In genomic region chr19:42074513-42075363, GRCh38 we compare ENCODE assay signal across 7 cellular contexts. TPM values are rescaled to one million over a fixed set of nuclear protein-coding genes. Genes with fewer than 3 reads are reported as not detected.
A peak's percentile ranks its signal among the peaks of the same experiment; 100 is the strongest.
DNase-seq lines count a peak whose midpoint lies in the region; FAIRE-seq and TF ChIP-seq lines count a peak whose summit lies in the region.

No MANE protein-coding gene starts in this region.

- peak overlapping the region; percentile 85 to 95 for H3K27ac ChIP-seq in coronary artery
- peak overlapping the region; percentile 100 for H3K27ac ChIP-seq in muscle layer of duodenum (ENCODE audit: low read length)

- no peak for FAIRE-seq in GM12892 (lab: Jason Lieb, UNC)

- H3K4me1 ChIP-seq in muscle layer of duodenum (ENCODE audit: control insufficient read depth in 1 of 2, insufficient read depth in 2 of 2, low read length in 2 of 2) = peaks cover 14 to 30% of the 10 kb centered on the region in 2 donors

- peaks cover 13 to 15% of the 10 kb centered on the region in 2 donors for H3K36me3 ChIP-seq in muscle layer of duodenum (ENCODE audit: control insufficient read depth in 1 of 2, insufficient read depth in 2 of 2, low read length in 2 of 2)

- H3K9me3 ChIP-seq in muscle layer of duodenum (ENCODE audit: control insufficient read depth in 1 of 2, low read length in 2 of 2) = no peaks in the 10 kb centered on the region

- H3K4me3 ChIP-seq in coronary artery = peak overlapping the region; percentile 82
- peak overlapping the region; percentile 83 to 99 for H3K4me3 ChIP-seq in muscle layer of duodenum (ENCODE audit: low read depth in 1 of 2, low read length in 2 of 2)

- TF ChIP-seq CTCF in coronary artery (IDR thresholded peaks at IDR 0.05) = no peak

- peak; percentile 48 for DNase-seq in GM12892 (ENCODE audit: insufficient read length)
- peak; percentile 25 for DNase-seq in RPMI7951 (ENCODE audit: low read depth)
- no peak for DNase-seq in coronary artery (ENCODE audit: low spot score)
- DNase-seq in NCI-H345 treated with DMSO at 0.1 percent for 48 hours (lab: John Stamatoyannopoulos, UW; ENCODE audit: unreplicated experiment) = no peak
- DNase-seq in DMS79 (lab: John Stamatoyannopoulos, UW) = no peak
- DNase-seq in NCI-H82 treated with DMSO at 0.1 percent for 48 hours (lab: John Stamatoyannopoulos, UW; ENCODE audit: unreplicated experiment) = no peak

- no peaks in the 10 kb centered on the region for H3K27me3 ChIP-seq in muscle layer of duodenum (ENCODE audit: low read depth, low read length)

- no peak for TF ChIP-seq POLR2A in GM12892 (IDR thresholded peaks at IDR 0.05; ENCODE audit: low read depth, low read length)

RNA-seq across cellular contexts. Expression of gene ZNF574, which starts 1.2 kb away (rescaled TPM):
- polyA plus RNA-seq in GM12892 (2012; ENCODE audit: missing spikeins) = 3.2 TPM
- 18.1 and 20.6 TPM in 2 replicates for total RNA-seq in RPMI7951 (2014; rRNA removed; shearing (Covaris generic))

RNA-seq across cellular contexts. Expression of gene GRIK5, which starts 4.7 kb away (rescaled TPM):
- not detected for polyA plus RNA-seq in GM12892 (2012; ENCODE audit: missing spikeins)
- not detected in 2 replicates for total RNA-seq in RPMI7951 (2014; rRNA removed; shearing (Covaris generic))

RNA-seq across cellular contexts. Expression of gene POU2F2, which starts 57.5 kb away (rescaled TPM):
- polyA plus RNA-seq in GM12892 (2012; ENCODE audit: missing spikeins) = 21.0 TPM
- 2.0 and 2.4 TPM in 2 replicates for total RNA-seq in RPMI7951 (2014; rRNA removed; shearing (Covaris generic))

Comparison
In these comparisons a context has a peak if more than half of its experiments do, and no peak if none do; other contexts are left out.
1. DNase-seq: peak in GM12892 (single experiment) and RPMI7951 (single experiment); none in coronary artery (single experiment), NCI-H345 treated with DMSO at 0.1 percent for 48 hours (single experiment), DMS79 (single experiment) and NCI-H82 treated with DMSO at 0.1 percent for 48 hours (single experiment).